ENCODE assay signal across 24 cellular contexts in the genomic region with DNA sequence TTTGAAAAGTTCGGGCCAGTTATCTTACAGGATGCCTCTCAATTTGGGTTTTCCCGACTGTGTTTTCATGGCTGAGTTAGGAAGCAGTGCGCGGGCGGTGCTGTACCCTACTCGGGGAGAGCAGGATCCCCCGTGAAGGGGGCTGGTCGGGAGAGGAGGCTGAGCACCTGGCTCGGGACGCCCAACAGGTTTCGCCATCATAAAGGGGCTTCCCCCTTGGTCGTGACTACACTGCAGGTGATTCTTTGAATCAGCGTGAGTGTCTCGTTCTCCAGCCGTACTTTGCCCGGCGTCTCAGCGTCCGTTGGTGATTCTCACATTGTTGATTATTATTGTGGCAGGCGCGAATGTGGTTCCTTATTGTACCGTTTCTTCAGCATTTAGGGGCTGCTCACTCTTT. TPM values are rescaled to one million over a fixed set of nuclear protein-coding genes. Genes with fewer than 3 reads are reported as not detected.
"Had no signal": no experiment of that assay in that cellular context is flagged by ENCODE, and none has a peak within 500 bp of the region (broad histone marks: within the 10 kb centered on the region; RNA-seq: fewer than 3 reads in every experiment).

No MANE protein-coding gene starts in this region.

- ATAC-seq: effector memory CD8-positive, alpha-beta T cell; gastrocnemius medialis; heart left ventricle; left cardiac atrium; naive thymus-derived CD4-positive, alpha-beta T cell; SK-N-SH treated with all-trans-retinoic acid at 6 μM for 48 hours; stimulated activated naive CD8-positive, alpha-beta T cell treated with anti-CD3 and anti-CD28 coated beads, Interleukin-15, Interleukin-2, amounts not matched to agents 100 U/mL and 50 U/mL, for 24 hours had no signal

- H3K4me3 ChIP-seq: gastrocnemius medialis, heart left ventricle, skin epidermis, testis had no signal

- H3K36me3 ChIP-seq: gastrocnemius medialis, heart left ventricle had no signal

- H3K27ac ChIP-seq: epithelial cell of prostate, gastrocnemius medialis, heart left ventricle, parathyroid adenoma, skin epidermis, testis had no signal

- DNase-seq: activated CD4-positive, alpha-beta T cell treated with anti-CD3 and anti-CD28 coated beads, Interleukin-2, amount 50 U/mL, for 48 hours; activated gamma-delta T cell; activated T-cell treated with anti-CD3 and anti-CD28 coated beads, Interleukin-2, amount 50 U/mL, for 24 hours; amniotic stem cell; central memory CD4-positive, alpha-beta T cell; cortex of kidney; effector memory CD8-positive, alpha-beta T cell; gastrocnemius medialis; heart left ventricle; immature natural killer cell; left cardiac atrium; mammary epithelial cell; naive thymus-derived CD4-positive, alpha-beta T cell; stimulated activated CD4-positive, alpha-beta T cell treated with anti-CD3 and anti-CD28 coated beads, Interleukin-4, amount 100 ng/mL, for 4 hours; stimulated activated CD8-positive, alpha-beta memory T cell treated with anti-CD3 and anti-CD28 coated beads, Interleukin-4, amount 100 ng/mL, for 48 hours; stimulated activated naive CD8-positive, alpha-beta T cell treated with anti-CD3 and anti-CD28 coated beads, Interleukin-15, Interleukin-2, amounts not matched to agents 100 U/mL and 50 U/mL, for 24 hours; T-helper 1 cell; T1000; testis had no signal

- H3K4me1 ChIP-seq: gastrocnemius medialis, heart left ventricle, parathyroid adenoma, testis had no signal

- H2AFZ ChIP-seq: parathyroid adenoma had no signal

- H3K79me2 ChIP-seq: parathyroid adenoma had no signal

- H3K27me3 ChIP-seq: gastrocnemius medialis, heart left ventricle, testis had no signal

- H3K9me3 ChIP-seq: gastrocnemius medialis, testis had no signal

RNA-seq across cellular contexts. Expression of a gene that starts 46.6 kb away (rescaled TPM):
- polyA plus RNA-seq: fibroblast of lung had no signal
